ENCODE assay signal across 8 cellular contexts in genomic region chrX:9466115-9466495, GRCh38. TPM values are rescaled to one million over a fixed set of nuclear protein-coding genes. Genes with fewer than 3 reads are reported as not detected.
DNase-seq lines count a peak whose midpoint lies in the region; ATAC-seq and TF ChIP-seq lines count a peak whose summit lies in the region.

No MANE protein-coding gene starts in this region.

- in situ Hi-C loops in KBM-7 (cut with MboI; ENCODE audit: low pct_unique_long_range_greater_than_20kb, low sequenced_read_pairs): loop anchor here (10.0 kb wide), 1 partner anchor 111 kb away; no protein-coding TSS in a partner anchor

- H3K27me3 ChIP-seq in heart right ventricle: peaks cover 0 to 78% (median 0%) of the 10 kb centered on the region in 7 donors

- intact Hi-C loops in activated T-helper 2 cell treated with anti-CD3 and anti-CD28 coated beads, Interferon-gamma antibody, Interleukin-2, Interleukin-4, amounts not matched to agents 10 μg/mL and 5 μg/mL and 100 μg/mL, durations not matched to agents 14 hours and 24 hours and 36 hours (cut with micrococcal nuclease): loop anchor here (10.0 kb wide), 4 partner anchors 69 to 491 kb away; no protein-coding TSS in a partner anchor
- intact Hi-C loops in heart right ventricle (cut with DNase I): loop anchor here in 5 of 10 donors (10.0 kb wide), 5 partner anchors 69 to 209 kb away; no protein-coding TSS in a partner anchor

- ATAC-seq in heart right ventricle (peak; percentile 42 to 67 (median 56)), GM21576 (IDR thresholded peaks at IDR 0.05; ENCODE audit: unreplicated experiment) (no peak)

- no peaks in the 10 kb centered on the region for H3K9me3 Mint-ChIP-seq in activated T-helper 2 cell treated with anti-CD3 and anti-CD28 coated beads, Interferon-gamma antibody, Interleukin-2, Interleukin-4, amounts not matched to agents 10 μg/mL and 5 μg/mL and 100 μg/mL, durations not matched to agents 14 hours and 24 hours and 36 hours
- peaks cover 4% of the 10 kb centered on the region for H3K9me3 Mint-ChIP-seq in progenitor cell of endocrine pancreas (ENCODE audit: low read depth)

- peak overlapping the region in 9 of 10 donors; percentile 52 to 84 (median 78) for H3K27ac ChIP-seq in heart right ventricle

- H3K36me3 Mint-ChIP-seq in activated T-helper 2 cell treated with anti-CD3 and anti-CD28 coated beads, Interferon-gamma antibody, Interleukin-2, Interleukin-4, amounts not matched to agents 10 μg/mL and 5 μg/mL and 100 μg/mL, durations not matched to agents 14 hours and 24 hours and 36 hours (ENCODE audit: low read depth): peaks cover 36% of the 10 kb centered on the region
- H3K36me3 Mint-ChIP-seq in progenitor cell of endocrine pancreas (ENCODE audit: insufficient read depth): peaks cover 9% of the 10 kb centered on the region

- TF ChIP-seq CTCF in heart right ventricle (IDR thresholded peaks at IDR 0.05) (no peak), progenitor cell of endocrine pancreas (IDR thresholded peaks at IDR 0.05; ENCODE audit: unreplicated experiment) (no peak)

- no peaks in the 10 kb centered on the region for H3K9me3 ChIP-seq in heart right ventricle

- peak overlapping the region; percentile 72; the same call in 1 of the 2 replicates for H3K4me3 ChIP-seq in GM08714 (ENCODE audit: low read length)
- peak overlapping the region; percentile 44 to 77 (median 71) for H3K4me3 ChIP-seq in heart right ventricle

- 1 to 2% methylated on average over 23 to 31 of the region's 31 CpGs for WGBS in heart right ventricle, 2 donors

- DNase-seq in KBM-7 (peak; percentile 51), heart right ventricle (peak; percentile 42), progenitor cell of endocrine pancreas (ENCODE audit: low spot score, unreplicated experiment) (no peak), NCI-H2029 treated with DMSO at 0.1 percent for 48 hours (lab: John Stamatoyannopoulos, UW) (no peak), SIG-M5 treated with dmso at 0.1 percent for 504 hours (lab: John Stamatoyannopoulos, UW; ENCODE audit: unreplicated experiment) (no peak)
- DNase-seq in activated T-helper 2 cell treated with anti-CD3 and anti-CD28 coated beads, Interferon-gamma antibody, Interleukin-2, Interleukin-4, amounts not matched to agents 10 μg/mL and 5 μg/mL and 100 μg/mL, durations not matched to agents 14 hours and 24 hours and 36 hours (ENCODE audit: low spot score): peak; percentile 16

- H3K36me3 ChIP-seq in heart right ventricle: no peaks in the 10 kb centered on the region

- H3K27ac Mint-ChIP-seq in activated T-helper 2 cell treated with anti-CD3 and anti-CD28 coated beads, Interferon-gamma antibody, Interleukin-2, Interleukin-4, amounts not matched to agents 10 μg/mL and 5 μg/mL and 100 μg/mL, durations not matched to agents 14 hours and 24 hours and 36 hours: peak overlapping the region; percentile 63
- H3K27ac Mint-ChIP-seq in progenitor cell of endocrine pancreas: peak overlapping the region; percentile 73

- peaks cover 0 to 46% (median 14%) of the 10 kb centered on the region in 9 donors for H3K4me1 ChIP-seq in heart right ventricle

- no peaks in the 10 kb centered on the region for H3K27me3 Mint-ChIP-seq in activated T-helper 2 cell treated with anti-CD3 and anti-CD28 coated beads, Interferon-gamma antibody, Interleukin-2, Interleukin-4, amounts not matched to agents 10 μg/mL and 5 μg/mL and 100 μg/mL, durations not matched to agents 14 hours and 24 hours and 36 hours (ENCODE audit: low read depth)
- H3K27me3 Mint-ChIP-seq in progenitor cell of endocrine pancreas: no peaks in the 10 kb centered on the region

- peak overlapping the region; percentile 81 for H3K4me3 Mint-ChIP-seq in activated T-helper 2 cell treated with anti-CD3 and anti-CD28 coated beads, Interferon-gamma antibody, Interleukin-2, Interleukin-4, amounts not matched to agents 10 μg/mL and 5 μg/mL and 100 μg/mL, durations not matched to agents 14 hours and 24 hours and 36 hours (ENCODE audit: low read depth)
- peak overlapping the region; percentile 74 for H3K4me3 Mint-ChIP-seq in progenitor cell of endocrine pancreas (ENCODE audit: low read depth)

- H3K4me1 Mint-ChIP-seq in activated T-helper 2 cell treated with anti-CD3 and anti-CD28 coated beads, Interferon-gamma antibody, Interleukin-2, Interleukin-4, amounts not matched to agents 10 μg/mL and 5 μg/mL and 100 μg/mL, durations not matched to agents 14 hours and 24 hours and 36 hours (ENCODE audit: low read depth): peaks cover 32% of the 10 kb centered on the region
- H3K4me1 Mint-ChIP-seq in progenitor cell of endocrine pancreas (ENCODE audit: low read depth): peaks cover 25% of the 10 kb centered on the region

RNA-seq across cellular contexts. Expression of gene TBL1X, which starts 1.2 kb away (rescaled TPM):
- total RNA-seq in activated T-helper 2 cell treated with anti-CD3 and anti-CD28 coated beads, Interferon-gamma antibody, Interleukin-2, Interleukin-4, amounts not matched to agents 10 μg/mL and 5 μg/mL and 100 μg/mL, durations not matched to agents 14 hours and 24 hours and 36 hours: 49.0 and 53.2 TPM in 2 replicates
- total RNA-seq in heart right ventricle (10 to 100 TPM in 5 of 10 donors, 1 to 10 TPM in 5; 6.5 to 14.1 (median 10.2) TPM), progenitor cell of endocrine pancreas (37.8 and 42.7 TPM in 2 replicates)
- polyA plus RNA-seq in heart right ventricle: 1 to 10 TPM; 1.8 to 3.6 TPM

Comparison
In these comparisons a context has a peak if more than half of its experiments do, and no peak if none do; other contexts are left out.
1. DNase-seq: peak in KBM-7 (single experiment), activated T-helper 2 cell treated with anti-CD3 and anti-CD28 coated beads, Interferon-gamma antibody, Interleukin-2, Interleukin-4, amounts not matched to agents 10 μg/mL and 5 μg/mL and 100 μg/mL, durations not matched to agents 14 hours and 24 hours and 36 hours (single experiment) and heart right ventricle (2 of 2); none in progenitor cell of endocrine pancreas (single experiment), NCI-H2029 treated with DMSO at 0.1 percent for 48 hours (single experiment) and SIG-M5 treated with dmso at 0.1 percent for 504 hours (single experiment).